Comparison of ENCODE assay signal across 23 cellular contexts in the genomic region with DNA sequence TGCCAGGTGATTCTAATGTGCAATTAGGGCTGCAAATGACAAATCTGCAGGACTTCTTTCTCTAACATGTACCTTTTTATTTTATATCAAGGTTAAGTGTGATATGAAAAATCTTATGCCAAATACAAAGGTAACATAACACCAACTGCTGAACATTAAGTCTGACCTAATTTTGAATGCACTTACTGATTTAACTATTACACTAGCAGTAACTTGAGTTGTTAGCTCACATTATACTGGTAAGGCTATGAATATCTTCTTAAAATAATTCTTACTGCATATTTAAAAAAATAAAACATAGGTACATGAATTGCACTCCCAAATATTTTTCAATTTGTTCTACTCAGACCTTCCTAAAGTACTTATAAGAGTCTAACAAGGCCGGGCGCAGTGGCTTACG.
"Had no signal": no experiment of that assay in that cellular context is flagged by ENCODE, and none has a peak within 500 bp of the region (broad histone marks: within the 10 kb centered on the region; RNA-seq: fewer than 3 reads in every experiment).

No MANE protein-coding gene starts in this region.

- H3K4me1 ChIP-seq: colonic mucosa, esophagus squamous epithelium, foreskin keratinocyte, gastrocnemius medialis, gastroesophageal sphincter, heart right ventricle had no signal

- H3K27me3 ChIP-seq: colonic mucosa, dorsolateral prefrontal cortex, esophagus squamous epithelium, gastrocnemius medialis, gastroesophageal sphincter, heart left ventricle, heart right ventricle had no signal

- H3K4me3 ChIP-seq: colonic mucosa, coronary artery, dorsolateral prefrontal cortex, esophagus squamous epithelium, gastrocnemius medialis, gastroesophageal sphincter, heart left ventricle, heart right ventricle had no signal

- ATAC-seq: effector memory CD8-positive, alpha-beta T cell; esophagus mucosa; foreskin keratinocyte; gastrocnemius medialis; gastroesophageal sphincter; heart left ventricle; heart right ventricle had no signal

- DNase-seq: colonic mucosa; cortex of kidney; dermis blood vessel endothelial cell; dorsolateral prefrontal cortex; effector CD4-positive, alpha-beta T cell; effector CD8-positive, alpha-beta T cell; effector memory CD4-positive, alpha-beta T cell; effector memory CD8-positive, alpha-beta T cell; endodermal cell; erythroblast; esophagus squamous epithelium; foreskin fibroblast; foreskin keratinocyte; foreskin melanocyte; gastrocnemius medialis; glutamatergic neuron; head of caudate nucleus; heart left ventricle; heart right ventricle had no signal

- H3K27ac ChIP-seq: colonic mucosa, coronary artery, dorsolateral prefrontal cortex, epithelial cell of prostate, esophagus squamous epithelium, foreskin keratinocyte, gastrocnemius medialis, gastroesophageal sphincter, heart left ventricle, heart right ventricle had no signal

- H3K36me3 ChIP-seq: colonic mucosa, esophagus squamous epithelium, gastrocnemius medialis, gastroesophageal sphincter, heart left ventricle, heart right ventricle had no signal

- H3K9me3 ChIP-seq: colonic mucosa, esophagus squamous epithelium, gastrocnemius medialis, gastroesophageal sphincter, heart left ventricle, heart right ventricle had no signal
